Comparison of ENCODE assay signal across 4 cellular contexts in the genomic region with DNA sequence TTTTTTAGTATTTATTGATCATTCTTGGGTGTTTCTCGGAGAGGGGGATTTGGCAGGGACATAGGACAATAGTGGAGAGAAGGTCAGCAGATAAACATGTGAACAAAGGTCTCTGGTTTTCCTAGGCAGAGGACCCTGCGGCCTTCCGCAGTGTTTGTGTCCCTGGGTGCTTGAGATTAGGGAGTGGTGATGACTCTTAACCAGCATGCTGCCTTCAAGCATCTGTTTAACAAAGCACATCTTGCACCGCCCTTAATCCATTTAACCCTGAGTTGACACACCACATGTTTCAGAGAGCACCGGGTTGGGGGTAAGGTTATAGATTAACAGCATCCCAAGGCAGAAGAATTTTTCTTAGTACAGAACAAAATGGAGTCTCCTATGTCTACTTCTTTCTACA. TPM values are rescaled to one million over a fixed set of nuclear protein-coding genes. Genes with fewer than 3 reads are reported as not detected.
"Had no signal": no experiment of that assay in that cellular context is flagged by ENCODE, and none has a peak within 500 bp of the region (broad histone marks: within the 10 kb centered on the region; RNA-seq: fewer than 3 reads in every experiment).

No MANE protein-coding gene starts in this region.

RNA-seq across cellular contexts. Expression of gene CHIT1, which starts 36.7 kb away (rescaled TPM):
- total RNA-seq: HT-29, M059J, PC-9, RPMI7951 had no signal
